Comparison of ENCODE assay signal across 1 cellular context in genomic region chr1:203512830-203513578, GRCh38.
A peak's percentile ranks its signal among the peaks of the same experiment; 100 is the strongest.
TF ChIP-seq lines count a peak whose summit lies in the region.

No MANE protein-coding gene starts in this region.

TF ChIP-seq in A549, 52 proteins besides CTCF, POLR2A, EP300 and RAD21 (continued from another document):
- TF ChIP-seq HMGXB4 (CRISPR knock-in tag; IDR thresholded peaks at IDR 0.05; ENCODE audit: borderline replicate concordance) (no peak), JUN (IDR thresholded peaks at IDR 0.05) (peak in 1 of 2 experiments; percentile 53; a peak in 2 of 5 replicates), CBX2 (IDR thresholded peaks at IDR 0.05; ENCODE audit: borderline replicate concordance, low read depth) (no peak)
